Comparison of ENCODE assay signal across 9 cellular contexts in the genomic region with DNA sequence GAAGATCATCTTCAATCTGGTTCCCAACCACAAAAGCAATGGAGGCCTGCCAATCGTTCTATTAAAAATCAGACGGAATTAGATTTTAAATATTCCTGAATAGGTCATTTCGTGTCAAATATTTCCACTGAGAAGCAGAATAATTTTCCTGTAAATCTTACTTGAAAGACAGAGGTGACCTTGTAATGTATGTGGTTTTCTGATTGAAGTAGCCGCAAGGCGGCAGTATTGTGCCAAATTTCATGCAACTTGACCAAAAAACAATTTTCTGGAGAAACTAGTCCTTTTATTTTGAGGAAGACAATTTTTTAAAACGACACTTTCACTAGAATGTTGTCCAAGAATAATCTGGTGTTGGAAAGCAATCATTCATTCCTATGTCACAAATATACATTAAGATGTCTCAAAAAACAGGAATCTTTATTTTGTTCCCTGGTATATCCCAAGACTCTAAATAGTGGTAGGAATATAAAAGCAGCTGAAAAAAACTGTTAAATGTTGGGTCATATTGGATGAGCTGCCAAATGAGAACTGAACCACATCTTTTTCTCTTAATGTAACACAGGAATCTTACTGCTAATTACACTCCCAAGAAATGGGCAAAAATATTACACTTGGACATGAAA. TPM values are rescaled to one million over a fixed set of nuclear protein-coding genes. Genes with fewer than 3 reads are reported as not detected.
DNase-seq lines count a peak whose midpoint lies in the region; ATAC-seq and TF ChIP-seq lines count a peak whose summit lies in the region.
"Had no signal": no experiment of that assay in that cellular context is flagged by ENCODE, and none has a peak within 500 bp of the region (broad histone marks: within the 10 kb centered on the region; RNA-seq: fewer than 3 reads in every experiment).

No MANE protein-coding gene starts in this region.

- DNase-seq in activated T-cell treated with anti-CD3 and anti-CD28 coated beads, Interleukin-2, amount 50 U/mL, for 48 hours: peak; percentile 55 to 56
- DNase-seq in activated T-cell treated with anti-CD3 and anti-CD28 coated beads, Interleukin-2, amount 50 U/mL, for 4 hours: no peak
- DNase-seq in NCI-H146 treated with DMSO at 0.1 percent for 48 hours (lab: John Stamatoyannopoulos, UW; ENCODE audit: unreplicated experiment): peak; percentile 46
- DNase-seq in activated CD4-positive, alpha-beta memory T cell treated with anti-CD3 and anti-CD28 coated beads for 36 hours: peak; percentile 55
- peak in 1 of 2 donors; percentile 23 for DNase-seq in heart right ventricle
- peak; percentile 66 for DNase-seq in renal cortical epithelial cell (ENCODE audit: low read depth)

- CTCF ChIA-PET in activated CD4-positive, alpha-beta memory T cell treated with anti-CD3 and anti-CD28 coated beads for 36 hours (lab: Charles Lee): interaction anchor here (0.8 to 1.2 kb wide), 2 partner anchors 15 to 857 kb away, joined by 4 to 5 read pairs; no protein-coding TSS in a partner anchor

- H3K4me3 Mint-ChIP-seq in activated T-cell treated with anti-CD3 and anti-CD28 coated beads, Interleukin-2, amount 50 U/mL, for 4 hours: no peak overlapping the region
- H3K4me3 Mint-ChIP-seq in activated CD4-positive, alpha-beta memory T cell treated with anti-CD3 and anti-CD28 coated beads for 36 hours: no peak overlapping the region
- H3K4me3 Mint-ChIP-seq: stimulated activated effector memory CD8-positive, alpha-beta T cell treated with anti-CD3 and anti-CD28 coated beads, Interleukin-12 subunit alpha, Interleukin-12 subunit beta, amount 100 ng/mL, for 72 hours had no signal

- no peaks in the 10 kb centered on the region for H3K9me3 ChIP-seq in heart right ventricle

- H3K27ac ChIP-seq in heart right ventricle: no peak overlapping the region

- WGBS in heart right ventricle, 2 donors: 0 to 1% methylated on average over 6 of the region's 6 CpGs

- TF ChIP-seq CTCF in heart right ventricle (IDR thresholded peaks at IDR 0.05): peak in 8 of 9 donors; percentile 41 to 75 (median 65)

- H3K9me3 Mint-ChIP-seq in activated T-cell treated with anti-CD3 and anti-CD28 coated beads, Interleukin-2, amount 50 U/mL, for 4 hours: no peaks in the 10 kb centered on the region
- H3K9me3 Mint-ChIP-seq in activated CD4-positive, alpha-beta memory T cell treated with anti-CD3 and anti-CD28 coated beads for 36 hours: no peaks in the 10 kb centered on the region
- H3K9me3 Mint-ChIP-seq: stimulated activated effector memory CD8-positive, alpha-beta T cell treated with anti-CD3 and anti-CD28 coated beads, Interleukin-12 subunit alpha, Interleukin-12 subunit beta, amount 100 ng/mL, for 72 hours had no signal

- H3K36me3 ChIP-seq in heart right ventricle: no peaks in the 10 kb centered on the region

- no peak overlapping the region for H3K27ac Mint-ChIP-seq in activated CD4-positive, alpha-beta memory T cell treated with anti-CD3 and anti-CD28 coated beads for 36 hours
- H3K27ac Mint-ChIP-seq: stimulated activated effector memory CD8-positive, alpha-beta T cell treated with anti-CD3 and anti-CD28 coated beads, Interleukin-12 subunit alpha, Interleukin-12 subunit beta, amount 100 ng/mL, for 72 hours had no signal

- no peaks in the 10 kb centered on the region for H3K4me1 ChIP-seq in heart right ventricle

- H3K36me3 Mint-ChIP-seq in activated T-cell treated with anti-CD3 and anti-CD28 coated beads, Interleukin-2, amount 50 U/mL, for 4 hours (ENCODE audit: insufficient read depth): no peaks in the 10 kb centered on the region
- no peaks in the 10 kb centered on the region for H3K36me3 Mint-ChIP-seq in activated CD4-positive, alpha-beta memory T cell treated with anti-CD3 and anti-CD28 coated beads for 36 hours
- H3K36me3 Mint-ChIP-seq: stimulated activated effector memory CD8-positive, alpha-beta T cell treated with anti-CD3 and anti-CD28 coated beads, Interleukin-12 subunit alpha, Interleukin-12 subunit beta, amount 100 ng/mL, for 72 hours had no signal

- H3K4me3 ChIP-seq in heart right ventricle: no peak overlapping the region

- POLR2A ChIA-PET in activated CD4-positive, alpha-beta memory T cell treated with anti-CD3 and anti-CD28 coated beads for 36 hours (lab: Charles Lee): no interaction called here

- no peak for ATAC-seq in activated T-cell treated with anti-CD3 and anti-CD28 coated beads, Interleukin-2, amount 50 U/mL, for 4 hours
- ATAC-seq in heart right ventricle (no peak), GM21786 (IDR thresholded peaks at IDR 0.05; ENCODE audit: unreplicated experiment) (no peak), HG03159 (IDR thresholded peaks at IDR 0.05; ENCODE audit: unreplicated experiment) (no peak)
- ATAC-seq: stimulated activated effector memory CD8-positive, alpha-beta T cell treated with anti-CD3 and anti-CD28 coated beads, Interleukin-12 subunit alpha, Interleukin-12 subunit beta, amount 100 ng/mL, for 72 hours had no signal

- intact Hi-C loops in activated CD4-positive, alpha-beta memory T cell treated with anti-CD3 and anti-CD28 coated beads for 36 hours (cut with micrococcal nuclease): no loop called here
- intact Hi-C loops in heart right ventricle (cut with DNase I): loop anchor here in 6 of 10 donors (5.0 to 10.0 kb wide), 5 partner anchors 646 to 1216 kb away; partner anchors contain the start of gene HAO2 (in 2 of the 6)

- H3K27me3 ChIP-seq in heart right ventricle: peaks cover 0 to 4% (median 0%) of the 10 kb centered on the region in 7 donors

- H3K27me3 Mint-ChIP-seq in activated T-cell treated with anti-CD3 and anti-CD28 coated beads, Interleukin-2, amount 50 U/mL, for 4 hours (ENCODE audit: low read depth): peaks cover 3% of the 10 kb centered on the region
- H3K27me3 Mint-ChIP-seq in activated CD4-positive, alpha-beta memory T cell treated with anti-CD3 and anti-CD28 coated beads for 36 hours: no peaks in the 10 kb centered on the region

- H3K4me1 Mint-ChIP-seq in activated T-cell treated with anti-CD3 and anti-CD28 coated beads, Interleukin-2, amount 50 U/mL, for 4 hours (ENCODE audit: low read depth): no peaks in the 10 kb centered on the region
- no peaks in the 10 kb centered on the region for H3K4me1 Mint-ChIP-seq in activated CD4-positive, alpha-beta memory T cell treated with anti-CD3 and anti-CD28 coated beads for 36 hours (ENCODE audit: low read depth)
- H3K4me1 Mint-ChIP-seq: stimulated activated effector memory CD8-positive, alpha-beta T cell treated with anti-CD3 and anti-CD28 coated beads, Interleukin-12 subunit alpha, Interleukin-12 subunit beta, amount 100 ng/mL, for 72 hours had no signal

RNA-seq across cellular contexts. Expression of gene SPAG17, which starts 33.6 kb away (rescaled TPM):
- not detected for total RNA-seq in activated T-cell treated with anti-CD3 and anti-CD28 coated beads, Interleukin-2, amount 50 U/mL, for 4 hours
- total RNA-seq in activated CD4-positive, alpha-beta memory T cell treated with anti-CD3 and anti-CD28 coated beads for 36 hours: not detected
- under 1 TPM in 1 of 10 donors, not detected in 9; 0.06 TPM for total RNA-seq in heart right ventricle
- under 1 TPM in 1 of 2 donors, not detected in 1; 0.01 TPM for polyA plus RNA-seq in heart right ventricle
- total RNA-seq in renal cortical epithelial cell: 1.4 and 14.6 TPM in 2 replicates
